ENCODE assay signal across 31 cellular contexts in the genomic region with DNA sequence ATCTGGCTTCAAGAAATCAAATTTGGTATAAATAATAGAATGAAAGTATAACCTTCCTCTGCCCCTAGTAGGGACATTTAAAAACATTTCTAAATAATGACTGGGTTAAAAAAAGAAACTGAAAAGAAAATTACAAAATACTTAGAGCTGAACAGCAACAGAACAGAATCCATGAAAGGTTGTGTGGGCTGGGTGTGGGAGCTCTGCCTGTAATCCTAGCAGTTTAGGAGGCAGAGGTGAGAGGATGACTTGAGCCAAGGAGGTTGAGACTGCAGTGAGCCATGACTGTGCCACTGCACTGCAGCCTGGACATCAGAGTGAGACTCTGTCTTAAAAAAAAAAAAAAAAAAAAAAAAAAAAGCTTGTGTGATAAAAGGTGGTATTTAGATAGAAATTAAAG.
"Had no signal": no experiment of that assay in that cellular context is flagged by ENCODE, and none has a peak within 500 bp of the region (broad histone marks: within the 10 kb centered on the region; RNA-seq: fewer than 3 reads in every experiment).

No MANE protein-coding gene starts in this region.

- DNase-seq: naive thymus-derived CD4-positive, alpha-beta T cell; natural killer cell; nucleus accumbens; posterior cingulate gyrus; psoas muscle; right cardiac atrium; right lobe of liver; sigmoid colon; spleen; stimulated activated CD4-positive, alpha-beta T cell treated with anti-CD3 and anti-CD28 coated beads, Interleukin-12 subunit alpha, Interleukin-12 subunit beta, amount 100 ng/mL, for 4 hours; stimulated activated CD4-positive, alpha-beta T cell treated with anti-CD3 and anti-CD28 coated beads, Interleukin-1b, Interleukin-23, amount 100 ng/mL, for 48 hours; stimulated activated CD4-positive, alpha-beta T cell treated with anti-CD3 and anti-CD28 coated beads, Interleukin-4, amount 100 ng/mL, for 1 hour; stimulated activated CD4-positive, alpha-beta T cell treated with anti-CD3 and anti-CD28 coated beads, Interleukin-4, amount 100 ng/mL, for 4 hours; stimulated activated CD8-positive, alpha-beta memory T cell treated with anti-CD3 and anti-CD28 coated beads, Interleukin-4, amount 100 ng/mL, for 48 hours; stimulated activated naive CD4-positive, alpha-beta T cell; stimulated activated naive CD8-positive, alpha-beta T cell treated with anti-CD3 and anti-CD28 coated beads, Interleukin-15, amount 100 ng/mL, for 72 hours; stimulated activated naive CD8-positive, alpha-beta T cell treated with anti-CD3 and anti-CD28 coated beads, Interleukin-15, Interleukin-2, amounts not matched to agents 100 U/mL and 50 U/mL, for 24 hours; substantia nigra; testis; tibial artery; transverse colon; upper lobe of right lung; uterus had no signal

- H3K4me1 Mint-ChIP-seq: natural killer cell; stimulated activated memory B cell treated with anti-CD40 and anti-IgM and Interleukin-4, amounts not matched to agents 10 μg/mL and 1 μg/mL and 100 μg/mL, for 72 hours; stimulated activated naive CD8-positive, alpha-beta T cell treated with anti-CD3 and anti-CD28 coated beads, Interleukin-15, amount 100 ng/mL, for 72 hours had no signal

- ATAC-seq: naive thymus-derived CD4-positive, alpha-beta T cell; natural killer cell; psoas muscle; right cardiac atrium; right lobe of liver; stimulated activated memory B cell treated with anti-CD40 and anti-IgM and Interleukin-4, amounts not matched to agents 10 μg/mL and 1 μg/mL and 100 μg/mL, for 72 hours; stimulated activated naive CD8-positive, alpha-beta T cell treated with anti-CD3 and anti-CD28 coated beads, Interleukin-15, amount 100 ng/mL, for 72 hours; stimulated activated naive CD8-positive, alpha-beta T cell treated with anti-CD3 and anti-CD28 coated beads, Interleukin-15, Interleukin-2, amounts not matched to agents 100 U/mL and 50 U/mL, for 24 hours; upper lobe of right lung had no signal

- H3K36me3 Mint-ChIP-seq: naive thymus-derived CD4-positive, alpha-beta T cell; natural killer cell; stimulated activated memory B cell treated with anti-CD40 and anti-IgM and Interleukin-4, amounts not matched to agents 10 μg/mL and 1 μg/mL and 100 μg/mL, for 72 hours; type B pancreatic cell had no signal

- H3K27ac ChIP-seq: neutrophil, parathyroid adenoma, psoas muscle, right lobe of liver, sigmoid colon, spleen, suprapubic skin, testis, tibial artery, transverse colon, upper lobe of right lung, uterus had no signal

- H3K4me3 ChIP-seq: psoas muscle, right lobe of liver, sigmoid colon, smooth muscle cell, spleen, suprapubic skin, testis, tibial artery, transverse colon, upper lobe of right lung, uterus had no signal

- H3K27me3 Mint-ChIP-seq: naive thymus-derived CD4-positive, alpha-beta T cell; stimulated activated memory B cell treated with anti-CD40 and anti-IgM and Interleukin-4, amounts not matched to agents 10 μg/mL and 1 μg/mL and 100 μg/mL, for 72 hours; stimulated activated naive CD8-positive, alpha-beta T cell treated with anti-CD3 and anti-CD28 coated beads, Interleukin-15, amount 100 ng/mL, for 72 hours; type B pancreatic cell had no signal

- H3K27me3 ChIP-seq: neutrophil, right lobe of liver, sigmoid colon, spleen, suprapubic skin, testis, tibial artery, transverse colon, upper lobe of right lung, uterus had no signal

- H3K4me1 ChIP-seq: parathyroid adenoma, psoas muscle, right lobe of liver, sigmoid colon, spleen, suprapubic skin, testis, tibial artery, transverse colon, upper lobe of right lung, uterus had no signal

- H3K4me3 Mint-ChIP-seq: naive thymus-derived CD4-positive, alpha-beta T cell; natural killer cell; nephron; stimulated activated memory B cell treated with anti-CD40 and anti-IgM and Interleukin-4, amounts not matched to agents 10 μg/mL and 1 μg/mL and 100 μg/mL, for 72 hours; stimulated activated naive CD8-positive, alpha-beta T cell treated with anti-CD3 and anti-CD28 coated beads, Interleukin-15, amount 100 ng/mL, for 72 hours; type B pancreatic cell had no signal

- H3K27ac Mint-ChIP-seq: natural killer cell; progenitor cell of endocrine pancreas; stimulated activated memory B cell treated with anti-CD40 and anti-IgM and Interleukin-4, amounts not matched to agents 10 μg/mL and 1 μg/mL and 100 μg/mL, for 72 hours; stimulated activated naive CD8-positive, alpha-beta T cell treated with anti-CD3 and anti-CD28 coated beads, Interleukin-15, amount 100 ng/mL, for 72 hours; type B pancreatic cell had no signal

- H3K9me3 Mint-ChIP-seq: naive thymus-derived CD4-positive, alpha-beta T cell; natural killer cell; nephron; stimulated activated memory B cell treated with anti-CD40 and anti-IgM and Interleukin-4, amounts not matched to agents 10 μg/mL and 1 μg/mL and 100 μg/mL, for 72 hours; stimulated activated naive CD8-positive, alpha-beta T cell treated with anti-CD3 and anti-CD28 coated beads, Interleukin-15, amount 100 ng/mL, for 72 hours; type B pancreatic cell had no signal

- H3K36me3 ChIP-seq: neutrophil, right lobe of liver, sigmoid colon, spleen, suprapubic skin, tibial artery, transverse colon, upper lobe of right lung, uterus had no signal

- H3K9me3 ChIP-seq: neutrophil, psoas muscle, right lobe of liver, sigmoid colon, spleen, suprapubic skin, testis, tibial artery, transverse colon, upper lobe of right lung, uterus had no signal
